In the genomic region with DNA sequence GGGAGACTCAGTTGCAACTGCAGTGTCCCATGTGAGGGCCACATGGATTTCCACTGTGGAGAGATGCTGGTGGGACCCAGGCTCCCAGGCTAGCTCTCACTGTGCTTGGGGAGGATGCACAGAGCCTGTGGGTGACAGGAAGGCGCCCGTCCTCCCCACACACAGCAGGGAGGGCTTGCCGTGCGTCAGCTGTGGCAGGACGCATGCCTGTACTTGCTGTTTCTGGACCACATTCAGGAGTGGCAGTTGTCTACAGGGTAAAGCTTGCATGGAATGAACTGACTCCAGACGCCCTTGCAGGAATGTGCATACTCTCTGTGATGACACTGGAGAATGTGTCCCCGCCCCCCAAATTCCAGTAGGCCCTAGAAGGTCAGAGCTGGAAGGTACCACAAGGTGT, we compare ENCODE assay signal across 2 cellular contexts.
TF ChIP-seq lines count a peak whose summit lies in the region.

No MANE protein-coding gene starts in this region.

TF ChIP-seq in IMR-90, 13 proteins besides CTCF, POLR2A, EP300 and RAD21:
- TF ChIP-seq RCOR1 (IDR thresholded peaks at IDR 0.05; ENCODE audit: insufficient replicate concordance, low read length) (no peak), SMC3 (IDR thresholded peaks at IDR 0.05; ENCODE audit: low read depth, low read length) (no peak), MAZ (IDR thresholded peaks at IDR 0.05; ENCODE audit: borderline replicate concordance, low read depth, low read length) (no peak), MXI1 (IDR thresholded peaks at IDR 0.05; ENCODE audit: borderline replicate concordance, low read depth, low read length) (no peak), BHLHE40 (IDR thresholded peaks at IDR 0.05; ENCODE audit: low read depth, low read length) (no peak), FOS (IDR thresholded peaks at IDR 0.05; ENCODE audit: low read depth, low read length) (no peak), CHD1 (IDR thresholded peaks at IDR 0.05; ENCODE audit: low read depth, low read length) (no peak), CEBPB (IDR thresholded peaks at IDR 0.05; ENCODE audit: low read depth, low read length) (no peak)
- TF ChIP-seq, protein P1, sequence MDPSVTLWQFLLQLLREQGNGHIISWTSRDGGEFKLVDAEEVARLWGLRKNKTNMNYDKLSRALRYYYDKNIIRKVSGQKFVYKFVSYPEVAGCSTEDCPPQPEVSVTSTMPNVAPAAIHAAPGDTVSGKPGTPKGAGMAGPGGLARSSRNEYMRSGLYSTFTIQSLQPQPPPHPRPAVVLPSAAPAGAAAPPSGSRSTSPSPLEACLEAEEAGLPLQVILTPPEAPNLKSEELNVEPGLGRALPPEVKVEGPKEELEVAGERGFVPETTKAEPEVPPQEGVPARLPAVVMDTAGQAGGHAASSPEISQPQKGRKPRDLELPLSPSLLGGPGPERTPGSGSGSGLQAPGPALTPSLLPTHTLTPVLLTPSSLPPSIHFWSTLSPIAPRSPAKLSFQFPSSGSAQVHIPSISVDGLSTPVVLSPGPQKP (IDR thresholded peaks at IDR 0.05; ENCODE audit: borderline replicate concordance, low read depth, low read length): no peak

TF ChIP-seq in HEK293T, 16 proteins besides CTCF, POLR2A, EP300 and RAD21:
- no peak for TF ChIP-seq CTBP1 (IDR thresholded peaks at IDR 0.05; ENCODE audit: borderline replicate concordance)
